8 cellular contexts compared by ENCODE assay signal in the genomic region with DNA sequence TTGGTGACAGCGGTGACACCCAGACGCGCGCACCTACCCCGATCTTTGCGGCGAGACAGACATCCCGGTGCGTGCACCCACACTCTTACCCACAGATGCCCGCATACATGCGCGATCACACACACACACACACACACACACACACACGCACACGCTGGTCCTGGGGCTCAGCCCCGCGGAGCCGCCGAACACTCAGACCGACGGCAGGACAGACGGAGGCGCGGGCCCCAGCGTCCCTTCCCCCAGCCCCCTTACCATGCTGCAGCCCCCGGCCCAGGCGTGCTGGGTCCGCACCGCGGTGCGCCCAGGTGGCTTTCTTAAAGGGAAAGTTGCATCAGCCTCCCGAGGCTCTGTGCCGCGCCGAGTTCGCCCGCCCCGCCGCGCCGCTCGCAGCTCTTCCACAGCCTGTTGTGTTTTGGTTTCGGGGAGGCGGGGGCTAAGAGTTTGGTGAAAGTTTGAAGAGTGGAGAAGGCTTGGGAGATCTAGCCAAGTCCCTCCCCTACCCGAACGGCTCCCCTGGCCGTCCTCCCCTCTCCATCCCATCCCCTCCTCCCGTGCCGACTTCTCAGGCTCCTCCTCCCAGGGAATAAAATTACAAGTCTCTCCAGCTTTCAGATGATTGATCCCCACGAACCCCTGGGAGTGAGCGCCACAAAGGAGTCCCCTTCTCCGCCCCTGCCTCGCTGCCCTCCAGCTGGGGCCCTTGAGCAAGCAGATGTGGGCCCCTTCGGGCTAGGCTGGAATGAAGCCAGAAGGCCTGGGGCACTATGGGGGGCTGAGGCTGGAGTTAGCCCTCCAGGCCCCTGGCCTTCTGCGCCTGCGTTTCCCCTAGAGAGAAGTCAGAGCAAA. TPM values are rescaled to one million over a fixed set of nuclear protein-coding genes. Genes with fewer than 3 reads are reported as not detected.
DNase-seq lines count a peak whose midpoint lies in the region; ATAC-seq, FAIRE-seq and TF ChIP-seq lines count a peak whose summit lies in the region.

SLC6A9 (minus strand) TSS at position 412 of the 849 bp plus-strand sequence. CDS start 7,185 bp downstream, outside the sequence.

- H3K4me2 ChIP-seq in A549, result peak within 1 kb of the TSS; percentile 93
- peak within 1 kb of the TSS; percentile 96 for H3K4me2 ChIP-seq in K562 (ENCODE audit: insufficient read depth, low read length)

- ATAC-seq in A549 (peak; percentile 14 to 19; a peak in 5 of 6 replicates), K562 (peak; percentile 60), GM18517 (IDR thresholded peaks at IDR 0.05; ENCODE audit: unreplicated experiment) (no peak)

- H3K36me3 ChIP-seq in K562 (ENCODE audit: control insufficient read depth, insufficient read depth, low read length), result no peaks in the 10 kb centered on the region; the same call in 2 of the 3 replicates
- H3K36me3 ChIP-seq in spleen, result no peaks in the 10 kb centered on the region

- peaks cover 5% of the 10 kb centered on the region; the same call in 1 of the 2 replicates for H4K20me1 ChIP-seq in K562 (replicated peaks; ENCODE audit: control insufficient read depth, insufficient read depth, low read length)

- H3K27me3 ChIP-seq in K562 (ENCODE audit: control insufficient read depth in 2 of 2, insufficient read depth in 2 of 2, low read length in 2 of 2) (no peaks in the 10 kb centered on the region), spleen (replicated peaks in 1 of 7) (peaks cover 0 to 15% (median 0%) of the 10 kb centered on the region in 7 donors)

- H3K4me3 ChIP-seq in A549 (peak within 1 kb of the TSS; percentile 82), K562 (peak within 1 kb of the TSS; percentile 82), spleen (peak within 1 kb of the TSS; percentile 67 to 91 (median 88))

- peak within 1 kb of the TSS; percentile 84 to 93 for H3K9ac ChIP-seq in K562 (ENCODE audit: insufficient read depth in 1 of 2, low read depth in 2 of 2, low read length in 2 of 2)

- in situ Hi-C loops in K562 (cut with MboI), result no loop called here

- TF ChIP-seq POLR2A in A549 (IDR thresholded peaks at IDR 0.05; ENCODE audit: low read length) (no peak), K562 (conservative IDR thresholded peaks at IDR 0.05) (peak; percentile 35; the same call in 1 of the 2 replicates), spleen (IDR thresholded peaks at IDR 0.05) (no peak)

- CTCF ChIA-PET in A549 (lab: Yijun Ruan, JAX), result interaction anchor here (0.9 to 25.3 kb wide), 4 partner anchors 16 to 267 kb away, joined by 4 to 412 read pairs (median 9); no protein-coding TSS in a partner anchor
- CTCF ChIA-PET in HEK293T (lab: Yijun Ruan, JAX), result interaction anchor here (2.2 kb wide), 1 partner anchor 17 kb away, joined by 8 read pairs; no protein-coding TSS in a partner anchor
- CTCF ChIA-PET in K562 (lab: Yijun Ruan, JAX; ENCODE audit: low intra/inter-chr PET ratio), result no interaction called here

- WGBS in A549 (ENCODE audit: missing lambda C conversion rate), result 9% methylated on average over 21 of the region's 55 CpGs
- WGBS in K562 (ENCODE audit: insufficient coverage, low coverage, missing lambda C conversion rate), result 5% methylated on average over 48 of the region's 55 CpGs
- WGBS in spleen, 5 donors, result 9 to 23% (median 11%) methylated on average over 28 to 55 of the region's 55 CpGs

- peaks cover 40% of the 10 kb centered on the region for H3K4me1 ChIP-seq in A549
- peaks cover 55 to 72% of the 10 kb centered on the region in 2 experiments for H3K4me1 ChIP-seq in K562 (replicated peaks in 1 of 2; ENCODE audit: control insufficient read depth in 2 of 2, insufficient read depth in 2 of 2, low read length in 2 of 2)
- H3K4me1 ChIP-seq in spleen, result peaks cover 5 to 45% (median 32%) of the 10 kb centered on the region in 6 donors

- no peak for TF ChIP-seq CTCF in A549 (IDR thresholded peaks at IDR 0.05)
- no peak for TF ChIP-seq CTCF in K562 (IDR thresholded peaks at IDR 0.05 in 2 of 3, conservative IDR thresholded peaks at IDR 0.05 in 1 of 3; ENCODE audit: insufficient read depth in 2 of 3, low read depth in 1 of 3, low read length in 3 of 3)
- no peak for TF ChIP-seq CTCF in spleen (IDR thresholded peaks at IDR 0.05 in 8 of 11, conservative IDR thresholded peaks at IDR 0.05 in 3 of 11)

- H2AFZ ChIP-seq in K562 (ENCODE audit: low read depth, low read length), result peak within 1 kb of the TSS; percentile 70

- FAIRE-seq in A549 (lab: Jason Lieb, UNC) (no peak), K562 (lab: Jason Lieb, UNC) (peak; percentile 29)

- intact Hi-C loops in K562 (cut with micrococcal nuclease) (no loop called here), spleen (cut with DNase I; ENCODE audit: low total_unique reads) (no loop called here)

- TF ChIP-seq RAD21 in A549 (conservative IDR thresholded peaks at IDR 0.05 in 1 of 2, IDR thresholded peaks at IDR 0.05 in 1 of 2) (no peak), K562 (CRISPR knock-in tag; conservative IDR thresholded peaks at IDR 0.05 in 1 of 2, IDR thresholded peaks at IDR 0.05 in 1 of 2) (no peak)

- TF ChIP-seq EP300 in A549 (IDR thresholded peaks at IDR 0.05) (no peak), K562 (IDR thresholded peaks at IDR 0.05; ENCODE audit: low read length) (peak; percentile 6; the same call in 1 of the 2 replicates)

- H3K79me2 ChIP-seq in K562 (ENCODE audit: control insufficient read depth, insufficient read depth, low read length), result peaks cover 21% of the 10 kb centered on the region

- BruUV-seq in K562 (replicated peaks; lab: Mats Ljungman, UMichigan), result TSS peak; percentile 28

- POLR2A ChIA-PET in A549 (lab: Yijun Ruan, JAX) (interaction anchor here (0.6 kb wide), 2 partner anchors 270 to 296 kb away, joined by 3 read pairs; no protein-coding TSS in a partner anchor), HEK293T (lab: Yijun Ruan, JAX) (interaction anchor here (0.8 to 2.4 kb wide), 6 partner anchors 10 to 56 kb away, joined by 4 to 11 read pairs (median 6); no protein-coding TSS in a partner anchor), K562 (lab: Yijun Ruan, JAX) (interaction anchor here (0.6 to 4.9 kb wide), 15 partner anchors 10 to 859 kb away, joined by 3 to 29 read pairs (median 4); partner anchors contain the start of genes CFAP57 and EBNA1BP2)

- DNase-seq in A549 (ENCODE audit: low read depth in 1 of 2, low spot score in 1 of 2) (peak in 1 of 2 experiments; percentile 47), HEK293T (ENCODE audit: extremely low spot score) (peak; percentile 37), T-helper 1 cell (peak; percentile 30 to 71 (median 45)), K562 (ENCODE audit: extremely low read depth in 1 of 4, low spot score in 3 of 4) (peak; percentile 67 to 84 (median 70)), iPS-NIHi11 (ENCODE audit: low spot score) (peak; percentile 68), spleen (peak; percentile 82), NCI-H446 treated with DMSO at 0.1 percent for 48 hours (lab: John Stamatoyannopoulos, UW) (no peak)

- no peaks in the 10 kb centered on the region for H3K9me3 ChIP-seq in A549
- no peaks in the 10 kb centered on the region for H3K9me3 ChIP-seq in K562 (replicated peaks; ENCODE audit: control insufficient read depth, insufficient read depth, low read depth, low read length)
- H3K9me3 ChIP-seq in spleen, result no peaks in the 10 kb centered on the region

- H3K27ac ChIP-seq in A549 (peak within 1 kb of the TSS; percentile 96 to 99), K562 (ENCODE audit: extremely low read depth, low read depth, low read length) (peak within 1 kb of the TSS; percentile 84), spleen (peak within 1 kb of the TSS; percentile 82 to 92 (median 87))

- H3K9me1 ChIP-seq in K562 (ENCODE audit: control insufficient read depth, insufficient read depth, low read length), result no peaks in the 10 kb centered on the region

TF ChIP-seq in HEK293T, 16 proteins besides CTCF, POLR2A, EP300 and RAD21 (continues in another document):
- TF ChIP-seq L3MBTL2 (conservative IDR thresholded peaks at IDR 0.05), result no peak
- no peak for TF ChIP-seq ARNT (IDR thresholded peaks at IDR 0.05)
- TF ChIP-seq FOXA1 (IDR thresholded peaks at IDR 0.05), result no peak
- peak; percentile 62; the same call in 1 of the 2 replicates for TF ChIP-seq TARDBP (IDR thresholded peaks at IDR 0.05)
- TF ChIP-seq FOXK2 (IDR thresholded peaks at IDR 0.05), result no peak
- no peak for TF ChIP-seq HDGF (IDR thresholded peaks at IDR 0.05; ENCODE audit: borderline replicate concordance)

TF ChIP-seq in K562, 482 proteins besides CTCF, POLR2A, EP300 and RAD21 (continues in another document):
- no peak for TF ChIP-seq POLR2H (tag; IDR thresholded peaks at IDR 0.05; ENCODE audit: low read depth)
- TF ChIP-seq ETV6 (IDR thresholded peaks at IDR 0.05; ENCODE audit: borderline replicate concordance in 1 of 2, low read depth in 2 of 2, low read length in 1 of 2), result no peak
- 0 out of 2 replicates have a peak, but pooled peaks have one; percentile 45 for TF ChIP-seq ETV6 (CRISPR knock-in tag; IDR thresholded peaks at IDR 0.05; ENCODE audit: borderline replicate concordance)
- TF ChIP-seq ZNF239 (CRISPR knock-in tag; IDR thresholded peaks at IDR 0.05), result no peak
- no peak for TF ChIP-seq HNRNPL (IDR thresholded peaks at IDR 0.05; ENCODE audit: low read depth, low read length)
- TF ChIP-seq NFYB (IDR thresholded peaks at IDR 0.05; ENCODE audit: extremely low read depth, insufficient read length), result no peak

RNA-seq across cellular contexts. Expression of gene SLC6A9, which starts in this region (rescaled TPM):
- polyA plus RNA-seq in A549 (2011; rRNA removed) (9.0 and 10.5 TPM in 2 replicates), A549 (2017; fragmentation: RNase III; extraction: RNeasy Plus Mini Kit Qiagen cat#74134 plus additional on column Dnase treatment) (11.1 to 17.7 TPM (median 17.3 TPM) in 3 replicates), K562 (2011; rRNA removed) (2.9 and 8.8 TPM in 2 replicates), K562 (2014; fragmentation: Illumina TruSeq; extraction: Trizol) (12.9 and 16.7 TPM in 2 replicates), K562 (2014; fragmentation: Nextera tagmentation; extraction: Ambion mirVana) (under 1 TPM; 0.17 to 0.25 TPM), K562 (2014; rRNA removed) (10.5 and 10.6 TPM in 2 replicates), spleen (under 1 TPM; 0.26 to 0.86 (median 0.35) TPM)
- polyA plus RNA-seq in A549 (2012; cell fraction: cytosol; rRNA removed), result 6.4 and 8.3 TPM in 2 replicates
- polyA plus RNA-seq in A549 (2012; cell fraction: nucleus; rRNA removed), result 15.9 and 22.1 TPM in 2 replicates
- 22.0 and 24.1 TPM in 2 replicates for polyA minus RNA-seq in A549 (2011; rRNA and poly(A)+ RNA removed)
- total RNA-seq in K562 (2011; cell fraction: chromatin; rRNA removed; ENCODE audit: low replicate concordance), result 15.5 and 41.5 TPM in 2 replicates
- 28.5 and 33.8 TPM in 2 replicates for total RNA-seq in K562 (2011; cell fraction: nucleolus; rRNA removed)
- 21.3 and 22.7 TPM in 2 replicates for total RNA-seq in K562 (2011; cell fraction: nucleoplasm; rRNA removed)
- total RNA-seq in K562 (2014; rRNA removed) (4.1 and 8.4 TPM in 2 replicates), K562 (2014; rRNA removed; fragmentation: Illumina TruSeq; extraction: Trizol) (2.5 and 3.0 TPM in 2 replicates), K562 (2015; rRNA removed; fragmentation: Illumina TruSeq; extraction: Trizol) (0.51 and 0.75 TPM in 2 replicates), K562 (2021) (16.7 and 18.7 TPM in 2 replicates), spleen (1 to 10 TPM; 1.1 to 6.1 (median 3.0) TPM)
- polyA plus RNA-seq in K562 (2011; cell fraction: cytosol; rRNA removed), result 5.7 and 6.6 TPM in 2 replicates
- 27.8 and 27.9 TPM in 2 replicates for polyA plus RNA-seq in K562 (2011; cell fraction: nucleus; rRNA removed)
- polyA plus RNA-seq in K562 (2012), result 6.2 and 54.3 TPM in 2 replicates
- polyA minus RNA-seq in K562 (2011; rRNA and poly(A)+ RNA removed), result 3.7 and 5.1 TPM in 2 replicates
- 2.5 and 5.5 TPM in 2 replicates for polyA minus RNA-seq in K562 (2011; cell fraction: cytosol; rRNA and poly(A)+ RNA removed)
- polyA minus RNA-seq in K562 (2011; cell fraction: nucleus; rRNA and poly(A)+ RNA removed), result 6.1 and 10.2 TPM in 2 replicates

Comparison
In these comparisons a context has a peak if more than half of its experiments do, and no peak if none do; other contexts are left out.
1. Of the 35 proteins assayed by ChIP-seq in both K562 and A549: peak only in K562: BHLHE40, CEBPB, EP300, MAX, MAZ, MYC and 1 more; only in A549: none; in both: none; in neither: 27; mixed calls (peak in some experiments, not most) for 1.